Comparison of ENCODE assay signal across 12 cellular contexts in genomic region chr12:53844989-53845836, GRCh38.
A peak's percentile ranks its signal among the peaks of the same experiment; 100 is the strongest.
DNase-seq lines count a peak whose midpoint lies in the region; ATAC-seq, FAIRE-seq and TF ChIP-seq lines count a peak whose summit lies in the region.
"Had no signal": no experiment of that assay in that cellular context is flagged by ENCODE, and none has a peak within 500 bp of the region (broad histone marks: within the 10 kb centered on the region; RNA-seq: fewer than 3 reads in every experiment).

No MANE protein-coding gene starts in this region.

- H3K27me3 ChIP-seq in astrocyte (ENCODE audit: insufficient read depth, low read length), result peaks cover 7% of the 10 kb centered on the region
- H3K27me3 ChIP-seq in kidney epithelial cell (ENCODE audit: control insufficient read depth, insufficient read depth, low read length), result peaks cover 10% of the 10 kb centered on the region

- no peak overlapping the region for H3K9ac ChIP-seq in astrocyte (ENCODE audit: low read length)

- no peaks in the 10 kb centered on the region for H3K9me3 ChIP-seq in astrocyte (ENCODE audit: insufficient read depth, low read depth, low read length)
- H3K9me3 ChIP-seq in mucosa of descending colon, result no peaks in the 10 kb centered on the region

- intact Hi-C loops in mucosa of descending colon (cut with DNase I, micrococcal nuclease), result no loop called here

- no peak for TF ChIP-seq CTCF in astrocyte (IDR thresholded peaks at IDR 0.05; ENCODE audit: insufficient read depth, low read depth, low read length)
- no peak for TF ChIP-seq CTCF in kidney epithelial cell (IDR thresholded peaks at IDR 0.05; ENCODE audit: insufficient read depth, low read length, poor library complexity, severe bottlenecking)
- TF ChIP-seq CTCF in mucosa of descending colon (IDR thresholded peaks at IDR 0.05), result no peak

- FAIRE-seq in astrocyte (lab: Jason Lieb, UNC), result peak; percentile 17

- no peak overlapping the region for H3K4me3 ChIP-seq in astrocyte (ENCODE audit: insufficient read depth, low read depth, low read length)
- no peak overlapping the region for H3K4me3 ChIP-seq in kidney epithelial cell (ENCODE audit: low read depth, low read length)
- H3K4me3 ChIP-seq in mucosa of descending colon, result no peak overlapping the region

- no peak overlapping the region for H3K4me3 Mint-ChIP-seq in astrocyte (ENCODE audit: unreplicated experiment)
- H3K4me3 Mint-ChIP-seq: activated T-helper 1 cell treated with anti-CD3 and anti-CD28 coated beads, Interleukin-12 subunit alpha, Interleukin-12 subunit beta, Interleukin-2, Interleukin-4 antibody, amounts not matched to agents 30 ng/mL and 10 ng/mL and 1 ng/mL, durations not matched to agents 14 hours and 24 hours and 36 hours; CD4-positive, CD25-positive, alpha-beta regulatory T cell had no signal

- H3K4me2 ChIP-seq in astrocyte (ENCODE audit: low read length), result no peak overlapping the region

- H3K36me3 Mint-ChIP-seq in astrocyte (ENCODE audit: low read depth, unreplicated experiment), result no peaks in the 10 kb centered on the region
- H3K36me3 Mint-ChIP-seq: CD4-positive, CD25-positive, alpha-beta regulatory T cell had no signal

- ATAC-seq in GM21423 (IDR thresholded peaks at IDR 0.05; ENCODE audit: unreplicated experiment) (no peak), GM18520 (IDR thresholded peaks at IDR 0.05; ENCODE audit: unreplicated experiment) (no peak), mucosa of descending colon (no peak)
- ATAC-seq: Right ventricle myocardium inferior had no signal

- H3K4me1 ChIP-seq in astrocyte (ENCODE audit: insufficient read depth, low read length) (no peaks in the 10 kb centered on the region), mucosa of descending colon (ENCODE audit: low read depth) (no peaks in the 10 kb centered on the region)

- H3K27ac ChIP-seq in astrocyte (ENCODE audit: low read depth, low read length), result no peak overlapping the region

- H2AFZ ChIP-seq in astrocyte (ENCODE audit: low read depth, low read length), result no peak overlapping the region

- H4K20me1 ChIP-seq in astrocyte (ENCODE audit: insufficient read depth, low read length), result no peaks in the 10 kb centered on the region

- no peaks in the 10 kb centered on the region for H3K79me2 ChIP-seq in astrocyte (ENCODE audit: insufficient read depth, low read length)

- H3K27me3 Mint-ChIP-seq in astrocyte (ENCODE audit: low read depth, unreplicated experiment), result peaks cover 53% of the 10 kb centered on the region

- peak; percentile 82 for DNase-seq in COLO829 (ENCODE audit: low spot score)
- peak; percentile 77 for DNase-seq in HT1080 (ENCODE audit: low read depth)
- peak; percentile 32 for DNase-seq in astrocyte (ENCODE audit: low read depth)
- peak; percentile 18 for DNase-seq in kidney epithelial cell (ENCODE audit: low read depth)
- DNase-seq in SHP77 (lab: John Stamatoyannopoulos, UW), result no peak
- no peak for DNase-seq in mucosa of descending colon
- DNase-seq: CD4-positive, CD25-positive, alpha-beta regulatory T cell; central memory CD4-positive, alpha-beta T cell had no signal

- peaks cover 18% of the 10 kb centered on the region for H3K4me1 Mint-ChIP-seq in astrocyte (ENCODE audit: low read depth, unreplicated experiment)
- H3K4me1 Mint-ChIP-seq: CD4-positive, CD25-positive, alpha-beta regulatory T cell had no signal

- H3K9me3 Mint-ChIP-seq in astrocyte (ENCODE audit: unreplicated experiment), result peaks cover 6% of the 10 kb centered on the region
- H3K9me3 Mint-ChIP-seq: activated T-helper 1 cell treated with anti-CD3 and anti-CD28 coated beads, Interleukin-12 subunit alpha, Interleukin-12 subunit beta, Interleukin-2, Interleukin-4 antibody, amounts not matched to agents 30 ng/mL and 10 ng/mL and 1 ng/mL, durations not matched to agents 14 hours and 24 hours and 36 hours; CD4-positive, CD25-positive, alpha-beta regulatory T cell had no signal

- H3K36me3 ChIP-seq in astrocyte (ENCODE audit: insufficient read depth, low read length) (no peaks in the 10 kb centered on the region), kidney epithelial cell (ENCODE audit: control insufficient read depth, insufficient read depth, low read length) (no peaks in the 10 kb centered on the region), mucosa of descending colon (ENCODE audit: low read depth) (no peaks in the 10 kb centered on the region)

- peak overlapping the region; percentile 56 for H3K27ac Mint-ChIP-seq in astrocyte (ENCODE audit: unreplicated experiment)
- H3K27ac Mint-ChIP-seq: activated T-helper 1 cell treated with anti-CD3 and anti-CD28 coated beads, Interleukin-12 subunit alpha, Interleukin-12 subunit beta, Interleukin-2, Interleukin-4 antibody, amounts not matched to agents 30 ng/mL and 10 ng/mL and 1 ng/mL, durations not matched to agents 14 hours and 24 hours and 36 hours; CD4-positive, CD25-positive, alpha-beta regulatory T cell had no signal

Comparison
In these comparisons a context has a peak if more than half of its experiments do, and no peak if none do; other contexts are left out.
1. DNase-seq: peak in COLO829 (single experiment), HT1080 (single experiment), astrocyte (single experiment) and kidney epithelial cell (single experiment); none in SHP77 (0 of 2) and mucosa of descending colon (0 of 3).